18 cellular contexts compared by ENCODE assay signal in genomic region chr3:156413293-156413912, GRCh38.
"Had no signal": no experiment of that assay in that cellular context is flagged by ENCODE, and none has a peak within 500 bp of the region (broad histone marks: within the 10 kb centered on the region; RNA-seq: fewer than 3 reads in every experiment).

No MANE protein-coding gene starts in this region.

- H3K4me1 ChIP-seq: adrenal gland had no signal

- H3K27ac ChIP-seq: adrenal gland, epithelial cell of prostate, foreskin keratinocyte, ovary had no signal

- ATAC-seq: activated T-cell treated with anti-CD3 and anti-CD28 coated beads, Interleukin-2, amount 50 U/mL, for 72 hours; foreskin keratinocyte; left lobe of liver; sciatic nerve; stimulated activated naive B cell treated with anti-CD40 and anti-IgM and Interleukin-4, amounts not matched to agents 10 μg/mL and 1 μg/mL and 100 μg/mL, for 72 hours had no signal

- H3K4me3 ChIP-seq: adrenal gland, dorsolateral prefrontal cortex, ovary, thyroid gland had no signal

- H3K9me3 ChIP-seq: adrenal gland, ovary, thyroid gland had no signal

- H3K36me3 ChIP-seq: adrenal gland, ovary, thyroid gland had no signal

- DNase-seq: activated CD4-positive, alpha-beta T cell treated with anti-CD3 and anti-CD28 coated beads, Interleukin-2, amount 50 U/mL, for 4 hours; activated gamma-delta T cell; activated T-cell treated with anti-CD3 and anti-CD28 coated beads, Interleukin-2, amount 50 U/mL, for 72 hours; adrenal gland; endodermal cell; foreskin keratinocyte; ovary; stimulated activated CD4-positive, alpha-beta T cell treated with anti-CD3 and anti-CD28 coated beads, Interleukin-4, amount 100 ng/mL, for 4 hours; stimulated activated naive B cell treated with anti-CD40 and anti-IgM and Interleukin-4, amounts not matched to agents 10 μg/mL and 1 μg/mL and 100 μg/mL, for 72 hours; thyroid gland had no signal

- FAIRE-seq: astrocyte, bronchial epithelial cell, colon, keratinocyte had no signal

- H3K27me3 ChIP-seq: adrenal gland, dorsolateral prefrontal cortex, foreskin keratinocyte, ovary, thyroid gland had no signal
